Comparison of ENCODE assay signal across 8 cellular contexts in genomic region chr11:67301951-67302516, GRCh38. TPM values are rescaled to one million over a fixed set of nuclear protein-coding genes. Genes with fewer than 3 reads are reported as not detected.
DNase-seq lines count a peak whose midpoint lies in the region; ATAC-seq and TF ChIP-seq lines count a peak whose summit lies in the region.

No MANE protein-coding gene starts in this region.

- ATAC-seq in activated B cell treated with CpG ODN at 0.5 μM for 24 hours (ENCODE audit: low read depth) (no peak), Right ventricle myocardium superior (ENCODE audit: poor library complexity) (peak; percentile 62), HG02798 (IDR thresholded peaks at IDR 0.05; ENCODE audit: poor library complexity, unreplicated experiment) (no peak), HG03135 (IDR thresholded peaks at IDR 0.05; ENCODE audit: unreplicated experiment) (no peak)

- H3K4me1 ChIP-seq in BLaER1: peaks cover 55% of the 10 kb centered on the region

- DNase-seq in HL-60 (ENCODE audit: low read depth in 1 of 2, low spot score in 1 of 2) (peak in 1 of 2 experiments; percentile 60), activated B cell treated with CpG ODN at 0.5 μM for 24 hours (peak; percentile 14), Right ventricle myocardium superior (peak; percentile 74), progenitor cell of endocrine pancreas (ENCODE audit: low spot score, unreplicated experiment) (no peak)
- no peak for DNase-seq in stimulated activated CD4-positive, alpha-beta T cell treated with anti-CD3 and anti-CD28 coated beads, Interleukin-15, amount 100 ng/mL, for 24 hours

- H3K27me3 ChIP-seq in BLaER1: no peaks in the 10 kb centered on the region
- H3K27me3 ChIP-seq in HL-60 (ENCODE audit: insufficient read depth, poor library complexity, severe bottlenecking): no peaks in the 10 kb centered on the region

- no peak overlapping the region for H3K4me3 Mint-ChIP-seq in activated B cell treated with CpG ODN at 0.5 μM for 24 hours
- peak overlapping the region; percentile 72 for H3K4me3 Mint-ChIP-seq in progenitor cell of endocrine pancreas (ENCODE audit: low read depth)

- H3K4me3 ChIP-seq in BLaER1: peak overlapping the region; percentile 79
- H3K4me3 ChIP-seq in HL-60 (replicated peaks; ENCODE audit: insufficient read depth, low read length): peak overlapping the region; percentile 57

- no peaks in the 10 kb centered on the region for H3K27me3 Mint-ChIP-seq in activated B cell treated with CpG ODN at 0.5 μM for 24 hours
- no peaks in the 10 kb centered on the region for H3K27me3 Mint-ChIP-seq in progenitor cell of endocrine pancreas

- peaks cover under 1% of the 10 kb centered on the region for H3K9me3 Mint-ChIP-seq in activated B cell treated with CpG ODN at 0.5 μM for 24 hours
- H3K9me3 Mint-ChIP-seq in progenitor cell of endocrine pancreas (ENCODE audit: low read depth): peaks cover under 1% of the 10 kb centered on the region

- H3K9me3 ChIP-seq in BLaER1: no peaks in the 10 kb centered on the region

- intact Hi-C loops in activated B cell treated with CpG ODN at 0.5 μM for 24 hours (cut with micrococcal nuclease): no loop called here
- intact Hi-C loops in Right ventricle myocardium superior (cut with DNase I): loop anchor here (5.0 kb wide), 1 partner anchor 35 kb away; the partner anchor contains the start of gene GRK2

- H3K27ac ChIP-seq in BLaER1: peak overlapping the region; percentile 95
- peak overlapping the region; percentile 79 for H3K27ac ChIP-seq in HL-60 (replicated peaks)

- TF ChIP-seq CTCF in HL-60 (IDR thresholded peaks at IDR 0.05; ENCODE audit: insufficient read depth, low read length) (no peak), activated B cell treated with CpG ODN at 0.5 μM for 24 hours (IDR thresholded peaks at IDR 0.05) (no peak), progenitor cell of endocrine pancreas (IDR thresholded peaks at IDR 0.05; ENCODE audit: unreplicated experiment) (no peak)

- H3K27ac Mint-ChIP-seq in activated B cell treated with CpG ODN at 0.5 μM for 24 hours (no peak overlapping the region), progenitor cell of endocrine pancreas (no peak overlapping the region)

- peaks cover 41% of the 10 kb centered on the region for H4K20me1 ChIP-seq in BLaER1

- POLR2A ChIA-PET in activated B cell treated with CpG ODN at 0.5 μM for 24 hours (lab: Charles Lee): interaction anchor here (0.7 to 2.9 kb wide), 5 partner anchors 13 to 158 kb away, joined by 3 to 13 read pairs (median 3); partner anchors contain the start of genes ANKRD13D and POLD4

- peaks cover 44% of the 10 kb centered on the region for H3K36me3 Mint-ChIP-seq in activated B cell treated with CpG ODN at 0.5 μM for 24 hours (ENCODE audit: low read depth)
- H3K36me3 Mint-ChIP-seq in progenitor cell of endocrine pancreas (ENCODE audit: insufficient read depth): peaks cover 5% of the 10 kb centered on the region

- H3K36me3 ChIP-seq in BLaER1: peaks cover 70% of the 10 kb centered on the region

- peak overlapping the region; percentile 91 for H3K9ac ChIP-seq in BLaER1

- peaks cover 3% of the 10 kb centered on the region for H3K4me1 Mint-ChIP-seq in activated B cell treated with CpG ODN at 0.5 μM for 24 hours
- peaks cover 10% of the 10 kb centered on the region for H3K4me1 Mint-ChIP-seq in progenitor cell of endocrine pancreas (ENCODE audit: low read depth)

- H3K4me2 ChIP-seq in BLaER1: peak overlapping the region; percentile 95

- CTCF ChIA-PET in activated B cell treated with CpG ODN at 0.5 μM for 24 hours (lab: Charles Lee): no interaction called here

RNA-seq across cellular contexts. Expression of gene SSH3, which starts 1.3 kb away (rescaled TPM):
- total RNA-seq in activated B cell treated with CpG ODN at 0.5 μM for 24 hours (5.1 and 7.7 TPM in 2 replicates), Right ventricle myocardium superior (12.1 TPM), progenitor cell of endocrine pancreas (48.9 and 56.9 TPM in 2 replicates)

RNA-seq across cellular contexts. Expression of gene ANKRD13D, which starts 12.9 kb away (rescaled TPM):
- total RNA-seq in activated B cell treated with CpG ODN at 0.5 μM for 24 hours (97.2 and 116 TPM in 2 replicates), Right ventricle myocardium superior (11.6 TPM), progenitor cell of endocrine pancreas (74.9 and 76.0 TPM in 2 replicates)

RNA-seq across cellular contexts. Expression of gene GRK2, which starts 35.8 kb away (rescaled TPM):
- total RNA-seq in activated B cell treated with CpG ODN at 0.5 μM for 24 hours (159 and 175 TPM in 2 replicates), Right ventricle myocardium superior (53.4 TPM), progenitor cell of endocrine pancreas (52.9 and 53.0 TPM in 2 replicates)

RNA-seq across cellular contexts. Expression of gene POLD4, which starts 51.3 kb away (rescaled TPM):
- 166 and 169 TPM in 2 replicates for total RNA-seq in activated B cell treated with CpG ODN at 0.5 μM for 24 hours
- total RNA-seq in Right ventricle myocardium superior: 39.9 TPM
- 19.8 and 21.1 TPM in 2 replicates for total RNA-seq in progenitor cell of endocrine pancreas

Comparison
In these comparisons a context has a peak if more than half of its experiments do, and no peak if none do; other contexts are left out.
1. DNase-seq: peak in activated B cell treated with CpG ODN at 0.5 μM for 24 hours (single experiment) and Right ventricle myocardium superior (single experiment); none in progenitor cell of endocrine pancreas (single experiment) and stimulated activated CD4-positive, alpha-beta T cell treated with anti-CD3 and anti-CD28 coated beads, Interleukin-15, amount 100 ng/mL, for 24 hours (single experiment).